ENCODE assay signal across 8 cellular contexts in genomic region chr17:7833795-7834553, GRCh38. TPM values are rescaled to one million over a fixed set of nuclear protein-coding genes. Genes with fewer than 3 reads are reported as not detected.
DNase-seq lines count a peak whose midpoint lies in the region; ATAC-seq, FAIRE-seq and TF ChIP-seq lines count a peak whose summit lies in the region.

TSS of gene KDM6B (plus strand) at chr17:7834217. CDS start at chr17:7845555, 11,338 bp downstream.

- no peaks in the 10 kb centered on the region for H3K36me3 Mint-ChIP-seq in natural killer cell treated with Interleukin-12 subunit alpha and Interleukin-12 subunit beta and Interleukin-15 and Interleukin-18, amount 100 ng/mL, for 72 hours

- TF ChIP-seq CTCF in D721Med (IDR thresholded peaks at IDR 0.05; ENCODE audit: insufficient read depth, missing control alignments) (no peak), LNCaP clone FGC (IDR thresholded peaks at IDR 0.05; ENCODE audit: control insufficient read depth, extremely low read depth, insufficient read depth) (no peak), fibroblast of the aortic adventitia (IDR thresholded peaks at IDR 0.05; ENCODE audit: insufficient read depth, low read length) (no peak)

- H3K4me3 ChIP-seq in LNCaP clone FGC (ENCODE audit: low read depth, low read length) (peak within 1 kb of the TSS; percentile 62), SJSA1 (peak within 1 kb of the TSS; percentile 49), fibroblast of the aortic adventitia (ENCODE audit: low read depth, low read length) (peak within 1 kb of the TSS; percentile 86)

- DNase-seq in D721Med (ENCODE audit: insufficient read length, low spot score) (peak; percentile 76), LNCaP clone FGC (ENCODE audit: low read depth) (no peak), SJSA1 (ENCODE audit: low read depth in 1 of 2, low spot score in 2 of 2) (peak; percentile 88 to 90), activated gamma-delta T cell treated with Interleukin-2 at 50 U/mL for 16 hours (peak; percentile 82), fibroblast of the aortic adventitia (ENCODE audit: low read depth) (peak; percentile 86)
- peak; percentile 90 for DNase-seq in natural killer cell treated with Interleukin-12 subunit alpha and Interleukin-12 subunit beta and Interleukin-15 and Interleukin-18, amount 100 ng/mL, for 72 hours (ENCODE audit: low spot score)
- DNase-seq in stimulated activated naive CD8-positive, alpha-beta T cell treated with anti-CD3 and anti-CD28 coated beads, Interleukin-15, Interleukin-2, amounts not matched to agents 100 U/mL and 50 U/mL, for 24 hours: peak; percentile 90

- FAIRE-seq in D721Med (lab: Jason Lieb, UNC): no peak

- peak within 1 kb of the TSS; percentile 91 for H3K27ac ChIP-seq in SJSA1

- peak; percentile 51 for ATAC-seq in GM21723 (IDR thresholded peaks at IDR 0.05; ENCODE audit: unreplicated experiment)
- ATAC-seq in natural killer cell treated with Interleukin-12 subunit alpha and Interleukin-12 subunit beta and Interleukin-15 and Interleukin-18, amount 100 ng/mL, for 72 hours: peak; percentile 84 to 89
- peak; percentile 72 for ATAC-seq in stimulated activated naive CD8-positive, alpha-beta T cell treated with anti-CD3 and anti-CD28 coated beads, Interleukin-15, Interleukin-2, amounts not matched to agents 100 U/mL and 50 U/mL, for 24 hours

- H3K27ac Mint-ChIP-seq in natural killer cell treated with Interleukin-12 subunit alpha and Interleukin-12 subunit beta and Interleukin-15 and Interleukin-18, amount 100 ng/mL, for 72 hours: peak within 1 kb of the TSS; percentile 83 to 92

- peak within 1 kb of the TSS; percentile 98 for H3K4me3 Mint-ChIP-seq in natural killer cell treated with Interleukin-12 subunit alpha and Interleukin-12 subunit beta and Interleukin-15 and Interleukin-18, amount 100 ng/mL, for 72 hours

- H3K27me3 Mint-ChIP-seq in natural killer cell treated with Interleukin-12 subunit alpha and Interleukin-12 subunit beta and Interleukin-15 and Interleukin-18, amount 100 ng/mL, for 72 hours: peaks cover 0 to 7% of the 10 kb centered on the region in 2 donors

- H3K9me3 ChIP-seq in SJSA1 (replicated peaks): no peaks in the 10 kb centered on the region

- peaks cover 39% of the 10 kb centered on the region for H3K4me1 ChIP-seq in SJSA1 (replicated peaks)

- H3K27me3 ChIP-seq in SJSA1 (replicated peaks): peaks cover 12% of the 10 kb centered on the region

- peaks cover 42 to 49% of the 10 kb centered on the region in 2 donors for H3K4me1 Mint-ChIP-seq in natural killer cell treated with Interleukin-12 subunit alpha and Interleukin-12 subunit beta and Interleukin-15 and Interleukin-18, amount 100 ng/mL, for 72 hours (ENCODE audit: low read depth in 2 of 2)

- H3K9me3 Mint-ChIP-seq in natural killer cell treated with Interleukin-12 subunit alpha and Interleukin-12 subunit beta and Interleukin-15 and Interleukin-18, amount 100 ng/mL, for 72 hours: no peaks in the 10 kb centered on the region

- H3K36me3 ChIP-seq in SJSA1: no peaks in the 10 kb centered on the region

RNA-seq across cellular contexts. Expression of gene KDM6B, which starts in this region (rescaled TPM):
- 0.34 and 0.85 TPM in 2 replicates for total RNA-seq in SJSA1 (2014; rRNA removed; shearing (Covaris generic))
- 5.7 and 32.1 TPM in 2 replicates for total RNA-seq in fibroblast of the aortic adventitia (ENCODE audit: low replicate concordance)
- 10 to 100 TPM; 52.0 to 67.6 TPM for total RNA-seq in natural killer cell treated with Interleukin-12 subunit alpha and Interleukin-12 subunit beta and Interleukin-15 and Interleukin-18, amount 100 ng/mL, for 72 hours

Comparison
In these comparisons a context has a peak if more than half of its experiments do, and no peak if none do; other contexts are left out.
1. Peak in DNase-seq, H3K4me3 ChIP-seq and H3K27ac ChIP-seq in SJSA1; RNA of the gene not detected or under 1 TPM.